Comparison of ENCODE assay signal across 33 cellular contexts in the genomic region with DNA sequence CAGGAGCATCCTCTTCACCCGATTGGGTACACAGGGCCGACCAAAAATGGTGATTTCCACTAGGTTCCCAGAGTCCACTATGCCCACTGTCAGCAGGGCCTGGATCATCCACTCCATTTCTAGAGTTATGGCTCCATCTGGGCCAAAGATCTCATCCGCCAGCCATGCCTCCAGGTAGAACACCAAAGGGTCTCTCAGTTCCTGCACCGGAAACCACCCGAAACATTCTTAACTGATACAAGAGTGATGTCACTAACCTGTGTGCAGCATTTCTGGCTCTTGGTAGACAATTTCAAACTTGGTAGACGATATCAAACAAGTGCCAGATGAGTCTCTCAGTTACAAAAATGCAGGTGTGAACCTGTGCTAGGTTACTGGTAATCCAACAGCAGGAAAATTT.
"Had no signal": no experiment of that assay in that cellular context is flagged by ENCODE, and none has a peak within 500 bp of the region (broad histone marks: within the 10 kb centered on the region; RNA-seq: fewer than 3 reads in every experiment).

No MANE protein-coding gene starts in this region.

- DNase-seq: activated B cell treated with CpG ODN at 0.5 μM for 24 hours; activated CD4-positive, alpha-beta memory T cell treated with anti-CD3 and anti-CD28 coated beads, Interleukin-2, amount 10 ng/mL, durations not matched to agents 7 days and 5 days; activated CD4-positive, alpha-beta T cell treated with anti-CD3 and anti-CD28 coated beads for 4 hours; activated CD4-positive, alpha-beta T cell treated with anti-CD3 and anti-CD28 coated beads, Interleukin-2, amount 10 ng/mL, durations not matched to agents 24 days and 14 days; activated CD4-positive, alpha-beta T cell treated with anti-CD3 and anti-CD28 coated beads, Interleukin-2, amount 50 U/mL, for 48 hours; activated CD4-positive, CD25-positive, alpha-beta regulatory T cell treated with anti-CD3 and anti-CD28 coated beads, Interleukin-2, amount 50 U/mL, for 72 hours; activated CD8-positive, alpha-beta memory T cell treated with anti-CD3 and anti-CD28 coated beads for 24 hours; activated CD8-positive, alpha-beta memory T cell treated with anti-CD3 and anti-CD28 coated beads, Interleukin-2, amount 10 ng/mL, durations not matched to agents 7 days and 5 days; activated CD8-positive, alpha-beta memory T cell treated with anti-CD3 and anti-CD28 coated beads, Interleukin-2, amount 50 U/mL, for 48 hours; activated CD8-positive, alpha-beta T cell treated with anti-CD3 and anti-CD28 coated beads, Interleukin-2, amount 10 ng/mL, durations not matched to agents 7 days and 5 days; activated effector memory CD4-positive, alpha-beta T cell treated with Interleukin-2 at 50 U/mL for 16 hours; activated gamma-delta T cell; activated naive CD4-positive, alpha-beta T cell treated with anti-CD3 and anti-CD28 coated beads, Interleukin-2, amount 10 ng/mL, durations not matched to agents 7 days and 5 days; activated naive CD4-positive, alpha-beta T cell treated with Interleukin-2 at 50 U/mL for 16 hours; activated naive CD8-positive, alpha-beta T cell treated with anti-CD3 and anti-CD28 coated beads, Interleukin-2, amount 10 ng/mL, durations not matched to agents 7 days and 5 days; activated naive CD8-positive, alpha-beta T cell treated with anti-CD3 and anti-CD28 coated beads, Interleukin-2, amount 50 U/mL, for 24 hours; activated T-cell treated with anti-CD3 and anti-CD28 coated beads, Interleukin-2, amount 50 U/mL, for 24 hours; activated T-cell treated with anti-CD3 and anti-CD28 coated beads, Interleukin-2, amount 50 U/mL, for 48 hours; amygdala; anterior cingulate cortex; caudate nucleus; cerebellar nuclear complex; T-helper 9 cell had no signal

- H3K27ac ChIP-seq: ascending aorta, cardiac muscle cell, VCaP had no signal

- H3K9me3 ChIP-seq: ascending aorta had no signal

- H3K27ac Mint-ChIP-seq: activated B cell treated with CpG ODN at 0.5 μM for 24 hours; activated CD4-positive, alpha-beta memory T cell treated with anti-CD3 and anti-CD28 coated beads, Interleukin-2, amount 10 ng/mL, durations not matched to agents 7 days and 5 days; activated CD4-positive, alpha-beta T cell treated with anti-CD3 and anti-CD28 coated beads, Interleukin-2, amount 10 ng/mL, durations not matched to agents 24 days and 14 days; activated CD8-positive, alpha-beta memory T cell treated with anti-CD3 and anti-CD28 coated beads, Interleukin-2, amount 10 ng/mL, durations not matched to agents 7 days and 5 days; activated CD8-positive, alpha-beta T cell treated with anti-CD3 and anti-CD28 coated beads, Interleukin-2, amount 10 ng/mL, durations not matched to agents 7 days and 5 days; activated naive CD4-positive, alpha-beta T cell treated with anti-CD3 and anti-CD28 coated beads, Interleukin-2, amount 10 ng/mL, durations not matched to agents 7 days and 5 days; activated naive CD4-positive, alpha-beta T cell treated with anti-CD3 and anti-CD28 coated beads, Interleukin-2, amount 50 U/mL, for 24 hours; activated naive CD8-positive, alpha-beta T cell; activated naive CD8-positive, alpha-beta T cell treated with anti-CD3 and anti-CD28 coated beads, Interleukin-2, amount 10 ng/mL, durations not matched to agents 7 days and 5 days; activated naive CD8-positive, alpha-beta T cell treated with anti-CD3 and anti-CD28 coated beads, Interleukin-2, amount 50 U/mL, for 24 hours; activated T-cell treated with anti-CD3 and anti-CD28 coated beads, Interleukin-2, amount 50 U/mL, for 24 hours; activated T-helper 2 cell treated with anti-CD3 and anti-CD28 coated beads, Interferon-gamma antibody, Interleukin-2, Interleukin-4, amounts not matched to agents 10 μg/mL and 5 μg/mL and 100 μg/mL, durations not matched to agents 14 hours and 24 hours and 36 hours; brain; T-helper 1 cell treated with Interleukin-12 subunit alpha and Interleukin-12 subunit beta and Interleukin-4 antibody, amounts not matched to agents 30 μg/mL and 1 μg/mL, for 36 hours; T-helper 2 cell treated with Interferon-gamma antibody and Interleukin-4, amounts not matched to agents 5 μg/mL and 100 μg/mL, for 36 hours had no signal

- H3K4me3 Mint-ChIP-seq: activated B cell treated with CpG ODN at 0.5 μM for 24 hours; activated CD4-positive, alpha-beta memory T cell treated with anti-CD3 and anti-CD28 coated beads, Interleukin-2, amount 10 ng/mL, durations not matched to agents 7 days and 5 days; activated CD4-positive, alpha-beta T cell treated with anti-CD3 and anti-CD28 coated beads, Interleukin-2, amount 10 ng/mL, durations not matched to agents 24 days and 14 days; activated CD8-positive, alpha-beta memory T cell treated with anti-CD3 and anti-CD28 coated beads, Interleukin-2, amount 10 ng/mL, durations not matched to agents 7 days and 5 days; activated CD8-positive, alpha-beta T cell treated with anti-CD3 and anti-CD28 coated beads, Interleukin-2, amount 10 ng/mL, durations not matched to agents 7 days and 5 days; activated naive CD4-positive, alpha-beta T cell treated with anti-CD3 and anti-CD28 coated beads, Interleukin-2, amount 10 ng/mL, durations not matched to agents 7 days and 5 days; activated naive CD4-positive, alpha-beta T cell treated with anti-CD3 and anti-CD28 coated beads, Interleukin-2, amount 50 U/mL, for 24 hours; activated naive CD8-positive, alpha-beta T cell; activated naive CD8-positive, alpha-beta T cell treated with anti-CD3 and anti-CD28 coated beads, Interleukin-2, amount 10 ng/mL, durations not matched to agents 7 days and 5 days; activated naive CD8-positive, alpha-beta T cell treated with anti-CD3 and anti-CD28 coated beads, Interleukin-2, amount 50 U/mL, for 24 hours; activated T-cell treated with anti-CD3 and anti-CD28 coated beads, Interleukin-2, amount 50 U/mL, for 24 hours; brain; central memory CD8-positive, alpha-beta T cell; T-helper 1 cell treated with Interleukin-12 subunit alpha and Interleukin-12 subunit beta and Interleukin-4 antibody, amounts not matched to agents 30 μg/mL and 1 μg/mL, for 36 hours; T-helper 2 cell treated with Interferon-gamma antibody and Interleukin-4, amounts not matched to agents 5 μg/mL and 100 μg/mL, for 36 hours had no signal

- H3K36me3 Mint-ChIP-seq: activated CD8-positive, alpha-beta memory T cell treated with anti-CD3 and anti-CD28 coated beads, Interleukin-2, amount 10 ng/mL, durations not matched to agents 7 days and 5 days; activated naive CD4-positive, alpha-beta T cell treated with anti-CD3 and anti-CD28 coated beads, Interleukin-2, amount 10 ng/mL, durations not matched to agents 7 days and 5 days; activated naive CD4-positive, alpha-beta T cell treated with anti-CD3 and anti-CD28 coated beads, Interleukin-2, amount 50 U/mL, for 24 hours; activated naive CD8-positive, alpha-beta T cell; activated naive CD8-positive, alpha-beta T cell treated with anti-CD3 and anti-CD28 coated beads, Interleukin-2, amount 10 ng/mL, durations not matched to agents 7 days and 5 days; brain had no signal

- H3K36me3 ChIP-seq: ascending aorta, cardiac muscle cell had no signal

- H3K27me3 Mint-ChIP-seq: activated B cell treated with CpG ODN at 0.5 μM for 24 hours; activated CD4-positive, alpha-beta memory T cell treated with anti-CD3 and anti-CD28 coated beads, Interleukin-2, amount 10 ng/mL, durations not matched to agents 7 days and 5 days; activated CD4-positive, alpha-beta T cell treated with anti-CD3 and anti-CD28 coated beads, Interleukin-2, amount 10 ng/mL, durations not matched to agents 24 days and 14 days; activated CD8-positive, alpha-beta memory T cell treated with anti-CD3 and anti-CD28 coated beads, Interleukin-2, amount 10 ng/mL, durations not matched to agents 7 days and 5 days; activated naive CD4-positive, alpha-beta T cell treated with anti-CD3 and anti-CD28 coated beads, Interleukin-2, amount 10 ng/mL, durations not matched to agents 7 days and 5 days; activated naive CD4-positive, alpha-beta T cell treated with anti-CD3 and anti-CD28 coated beads, Interleukin-2, amount 50 U/mL, for 24 hours; activated naive CD8-positive, alpha-beta T cell; activated naive CD8-positive, alpha-beta T cell treated with anti-CD3 and anti-CD28 coated beads, Interleukin-2, amount 10 ng/mL, durations not matched to agents 7 days and 5 days; activated naive CD8-positive, alpha-beta T cell treated with anti-CD3 and anti-CD28 coated beads, Interleukin-2, amount 50 U/mL, for 24 hours; central memory CD8-positive, alpha-beta T cell had no signal

- H3K4me1 Mint-ChIP-seq: activated B cell treated with CpG ODN at 0.5 μM for 24 hours; activated CD4-positive, alpha-beta memory T cell treated with anti-CD3 and anti-CD28 coated beads, Interleukin-2, amount 10 ng/mL, durations not matched to agents 7 days and 5 days; activated CD4-positive, alpha-beta T cell treated with anti-CD3 and anti-CD28 coated beads, Interleukin-2, amount 10 ng/mL, durations not matched to agents 24 days and 14 days; activated CD8-positive, alpha-beta memory T cell treated with anti-CD3 and anti-CD28 coated beads, Interleukin-2, amount 10 ng/mL, durations not matched to agents 7 days and 5 days; activated naive CD4-positive, alpha-beta T cell treated with anti-CD3 and anti-CD28 coated beads, Interleukin-2, amount 50 U/mL, for 24 hours; activated naive CD8-positive, alpha-beta T cell treated with anti-CD3 and anti-CD28 coated beads, Interleukin-2, amount 10 ng/mL, durations not matched to agents 7 days and 5 days; central memory CD8-positive, alpha-beta T cell had no signal

- H3K27me3 ChIP-seq: ascending aorta, cardiac muscle cell had no signal

- H3K9me3 Mint-ChIP-seq: activated B cell treated with CpG ODN at 0.5 μM for 24 hours; activated CD4-positive, alpha-beta memory T cell treated with anti-CD3 and anti-CD28 coated beads, Interleukin-2, amount 10 ng/mL, durations not matched to agents 7 days and 5 days; activated CD4-positive, alpha-beta T cell treated with anti-CD3 and anti-CD28 coated beads, Interleukin-2, amount 10 ng/mL, durations not matched to agents 24 days and 14 days; activated naive CD4-positive, alpha-beta T cell treated with anti-CD3 and anti-CD28 coated beads, Interleukin-2, amount 10 ng/mL, durations not matched to agents 7 days and 5 days; activated naive CD4-positive, alpha-beta T cell treated with anti-CD3 and anti-CD28 coated beads, Interleukin-2, amount 50 U/mL, for 24 hours; activated naive CD8-positive, alpha-beta T cell treated with anti-CD3 and anti-CD28 coated beads, Interleukin-2, amount 10 ng/mL, durations not matched to agents 7 days and 5 days; activated naive CD8-positive, alpha-beta T cell treated with anti-CD3 and anti-CD28 coated beads, Interleukin-2, amount 50 U/mL, for 24 hours; activated T-cell treated with anti-CD3 and anti-CD28 coated beads, Interleukin-2, amount 50 U/mL, for 24 hours; activated T-helper 2 cell treated with anti-CD3 and anti-CD28 coated beads, Interferon-gamma antibody, Interleukin-2, Interleukin-4, amounts not matched to agents 10 μg/mL and 5 μg/mL and 100 μg/mL, durations not matched to agents 14 hours and 24 hours and 36 hours; central memory CD8-positive, alpha-beta T cell; T-helper 1 cell treated with Interleukin-12 subunit alpha and Interleukin-12 subunit beta and Interleukin-4 antibody, amounts not matched to agents 30 μg/mL and 1 μg/mL, for 36 hours; T-helper 2 cell treated with Interferon-gamma antibody and Interleukin-4, amounts not matched to agents 5 μg/mL and 100 μg/mL, for 36 hours had no signal

- H3K4me3 ChIP-seq: ascending aorta, cardiac muscle cell had no signal

- ATAC-seq: activated CD8-positive, alpha-beta memory T cell treated with anti-CD3 and anti-CD28 coated beads, Interleukin-2, amount 10 ng/mL, durations not matched to agents 7 days and 5 days; activated CD8-positive, alpha-beta T cell treated with anti-CD3 and anti-CD28 coated beads, Interleukin-2, amount 10 ng/mL, durations not matched to agents 7 days and 5 days; activated naive CD8-positive, alpha-beta T cell treated with anti-CD3 and anti-CD28 coated beads, Interleukin-2, amount 50 U/mL, for 24 hours had no signal

- H3K4me1 ChIP-seq: ascending aorta had no signal
